8 cellular contexts compared by ENCODE assay signal in the genomic region with DNA sequence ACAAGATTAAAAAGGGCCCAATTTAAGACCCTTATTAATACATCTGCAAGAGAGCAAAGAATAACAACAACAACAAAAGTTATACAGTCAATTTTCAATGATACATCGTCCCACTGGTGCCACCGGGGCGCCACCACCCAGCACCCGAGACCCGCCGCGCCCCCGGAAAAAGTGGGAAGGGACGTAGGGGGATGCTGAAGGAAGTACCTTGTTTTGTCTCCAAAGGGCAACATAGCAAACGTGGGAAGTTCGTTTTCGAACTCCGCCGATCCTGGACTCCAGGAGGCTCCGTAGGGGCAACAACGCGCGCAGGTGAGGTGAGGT. TPM values are rescaled to one million over a fixed set of nuclear protein-coding genes. Genes with fewer than 3 reads are reported as not detected.
DNase-seq lines count a peak whose midpoint lies in the region; ATAC-seq and TF ChIP-seq lines count a peak whose summit lies in the region.

No MANE protein-coding gene starts in this region.

- H3K4me1 Mint-ChIP-seq in activated CD8-positive, alpha-beta memory T cell treated with anti-CD3 and anti-CD28 coated beads, Interleukin-2, amount 10 ng/mL, durations not matched to agents 7 days and 5 days, result peaks cover 17% of the 10 kb centered on the region
- peaks cover 18% of the 10 kb centered on the region for H3K4me1 Mint-ChIP-seq in activated naive CD8-positive, alpha-beta T cell treated with anti-CD3 and anti-CD28 coated beads for 36 hours

- no peak for DNase-seq in activated CD8-positive, alpha-beta memory T cell treated with anti-CD3 and anti-CD28 coated beads, Interleukin-2, amount 10 ng/mL, durations not matched to agents 7 days and 5 days
- no peak for DNase-seq in activated CD8-positive, alpha-beta memory T cell treated with anti-CD3 and anti-CD28 coated beads, Interleukin-2, amount 50 U/mL, for 48 hours
- no peak for DNase-seq in activated naive CD8-positive, alpha-beta T cell treated with anti-CD3 and anti-CD28 coated beads for 36 hours
- no peak for DNase-seq in thoracic aorta (ENCODE audit: low spot score)
- no peak for DNase-seq in NCI-H774 (lab: John Stamatoyannopoulos, UW)
- DNase-seq in foreskin melanocyte, result no peak
- DNase-seq in SK-N-DZ (ENCODE audit: low spot score), result no peak

- peak overlapping the region; percentile 85 for H3K4me3 ChIP-seq in thoracic aorta

- no peak for TF ChIP-seq CTCF in thoracic aorta (IDR thresholded peaks at IDR 0.05)

- H3K27me3 ChIP-seq in layer of hippocampus (ENCODE audit: control insufficient read depth, insufficient read depth, low read length) (no peaks in the 10 kb centered on the region), thoracic aorta (replicated peaks; ENCODE audit: insufficient read depth) (no peaks in the 10 kb centered on the region)

- H3K27ac Mint-ChIP-seq in activated CD8-positive, alpha-beta memory T cell treated with anti-CD3 and anti-CD28 coated beads, Interleukin-2, amount 10 ng/mL, durations not matched to agents 7 days and 5 days, result no peak overlapping the region
- H3K27ac Mint-ChIP-seq in activated naive CD8-positive, alpha-beta T cell treated with anti-CD3 and anti-CD28 coated beads for 36 hours, result no peak overlapping the region

- peaks cover 7 to 45% of the 10 kb centered on the region in 2 donors for H3K4me1 ChIP-seq in thoracic aorta (ENCODE audit: control insufficient read depth in 1 of 2, low read depth in 2 of 2)

- H3K4me3 Mint-ChIP-seq in activated CD8-positive, alpha-beta memory T cell treated with anti-CD3 and anti-CD28 coated beads, Interleukin-2, amount 10 ng/mL, durations not matched to agents 7 days and 5 days, result peak overlapping the region; percentile 66
- H3K4me3 Mint-ChIP-seq in activated naive CD8-positive, alpha-beta T cell treated with anti-CD3 and anti-CD28 coated beads for 36 hours, result peak overlapping the region; percentile 77

- H3K9me3 Mint-ChIP-seq in activated CD8-positive, alpha-beta memory T cell treated with anti-CD3 and anti-CD28 coated beads, Interleukin-2, amount 10 ng/mL, durations not matched to agents 7 days and 5 days (ENCODE audit: low read depth), result no peaks in the 10 kb centered on the region
- no peaks in the 10 kb centered on the region for H3K9me3 Mint-ChIP-seq in activated naive CD8-positive, alpha-beta T cell treated with anti-CD3 and anti-CD28 coated beads for 36 hours

- H3K36me3 Mint-ChIP-seq in activated CD8-positive, alpha-beta memory T cell treated with anti-CD3 and anti-CD28 coated beads, Interleukin-2, amount 10 ng/mL, durations not matched to agents 7 days and 5 days, result no peaks in the 10 kb centered on the region
- no peaks in the 10 kb centered on the region for H3K36me3 Mint-ChIP-seq in activated naive CD8-positive, alpha-beta T cell treated with anti-CD3 and anti-CD28 coated beads for 36 hours

- H3K9me3 ChIP-seq in thoracic aorta, result no peaks in the 10 kb centered on the region

- H3K27ac ChIP-seq in layer of hippocampus (ENCODE audit: low read depth, low read length), result peak overlapping the region; percentile 31
- peak overlapping the region; percentile 96 to 97 for H3K27ac ChIP-seq in thoracic aorta

- ATAC-seq in activated CD8-positive, alpha-beta memory T cell treated with anti-CD3 and anti-CD28 coated beads, Interleukin-2, amount 10 ng/mL, durations not matched to agents 7 days and 5 days, result no peak
- ATAC-seq in thoracic aorta (ENCODE audit: insufficient number of reproducible peaks, low FRiP score, low read depth), result no peak

- H3K36me3 ChIP-seq in thoracic aorta, result no peaks in the 10 kb centered on the region

- CTCF ChIA-PET in activated CD8-positive, alpha-beta memory T cell treated with anti-CD3 and anti-CD28 coated beads, Interleukin-2, amount 10 ng/mL, durations not matched to agents 7 days and 5 days (lab: Charles Lee), result interaction anchor here (0.6 to 3.6 kb wide), 13 partner anchors 9 to 646 kb away, joined by 3 to 38 read pairs (median 5); a partner anchor contains a TSS

- peaks cover 36% of the 10 kb centered on the region for H3K27me3 Mint-ChIP-seq in activated CD8-positive, alpha-beta memory T cell treated with anti-CD3 and anti-CD28 coated beads, Interleukin-2, amount 10 ng/mL, durations not matched to agents 7 days and 5 days
- peaks cover 27% of the 10 kb centered on the region for H3K27me3 Mint-ChIP-seq in activated naive CD8-positive, alpha-beta T cell treated with anti-CD3 and anti-CD28 coated beads for 36 hours

RNA-seq across cellular contexts. Expression of a gene that starts 1.7 kb away (rescaled TPM):
- under 1 TPM in 1 of 2 experiments, not detected in 1; 0.18 TPM for total RNA-seq in activated CD8-positive, alpha-beta memory T cell treated with anti-CD3 and anti-CD28 coated beads, Interleukin-2, amount 10 ng/mL, durations not matched to agents 7 days and 5 days
- total RNA-seq in activated naive CD8-positive, alpha-beta T cell treated with anti-CD3 and anti-CD28 coated beads for 36 hours, result not detected
- 100 to 1,000 TPM; 158 to 223 TPM for total RNA-seq in thoracic aorta
- polyA plus RNA-seq in SK-N-DZ (2014; cell fraction: cytosol; rRNA removed), result 2.5 TPM in 2 replicates
- 3.9 and 4.9 TPM in 2 replicates for polyA plus RNA-seq in SK-N-DZ (2014; cell fraction: nucleus; rRNA removed)

Comparison
In these comparisons a context has a peak if more than half of its experiments do, and no peak if none do; other contexts are left out.
1. RNA of a gene that starts 1.7 kb away (total RNA-seq): 158 to 223 TPM in thoracic aorta; 0.18 TPM in activated CD8-positive, alpha-beta memory T cell treated with anti-CD3 and anti-CD28 coated beads, Interleukin-2, amount 10 ng/mL, durations not matched to agents 7 days and 5 days and not detected in activated naive CD8-positive, alpha-beta T cell treated with anti-CD3 and anti-CD28 coated beads for 36 hours; every median in the first group is over 100 times any median in the second.